Comparison of ENCODE assay signal across 8 cellular contexts in the genomic region with DNA sequence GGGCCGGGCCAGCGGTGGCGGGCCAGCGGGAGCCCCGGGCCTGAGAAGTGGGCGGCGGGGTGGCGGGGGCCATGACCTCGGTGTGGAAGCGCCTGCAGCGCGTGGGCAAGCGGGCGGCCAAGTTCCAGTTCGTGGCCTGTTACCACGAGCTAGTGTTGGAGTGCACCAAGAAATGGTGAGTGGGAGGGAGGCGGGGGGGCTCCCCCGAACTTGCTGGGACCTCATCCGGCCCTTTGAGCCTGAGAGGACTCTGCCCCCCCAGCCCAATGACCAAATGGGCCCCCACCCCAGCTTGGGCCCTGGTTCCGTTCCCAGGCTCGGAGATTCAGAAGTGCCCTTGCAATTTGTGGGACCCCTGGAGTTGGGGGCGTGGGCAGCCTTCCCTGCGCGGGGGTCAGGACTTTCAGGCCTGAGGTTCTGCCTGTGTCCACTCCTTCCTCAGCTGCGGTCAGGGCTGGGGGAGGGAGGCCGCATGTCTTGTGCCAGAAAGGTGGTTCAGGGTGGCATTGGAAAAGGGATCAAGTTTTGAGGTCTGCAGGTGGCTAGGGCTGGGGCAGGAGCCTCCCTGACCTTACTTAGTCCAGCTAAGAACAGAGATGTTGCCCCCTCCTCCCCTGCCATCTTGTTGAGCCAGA. TPM values are rescaled to one million over a fixed set of nuclear protein-coding genes. Genes with fewer than 3 reads are reported as not detected.
A peak's percentile ranks its signal among the peaks of the same experiment; 100 is the strongest.
DNase-seq lines count a peak whose midpoint lies in the region; ATAC-seq and TF ChIP-seq lines count a peak whose summit lies in the region.

No MANE protein-coding gene starts in this region.

- no peaks in the 10 kb centered on the region for H3K27me3 Mint-ChIP-seq in activated CD4-positive, alpha-beta T cell treated with anti-CD3 and anti-CD28 coated beads, Interleukin-2, amount 10 ng/mL, durations not matched to agents 24 days and 14 days

- no peak for TF ChIP-seq CTCF in right lobe of liver (IDR thresholded peaks at IDR 0.05)
- no peak for TF ChIP-seq CTCF in tibial nerve (IDR thresholded peaks at IDR 0.05)

- 10% methylated on average over 11 of the region's 26 CpGs for WGBS in right lobe of liver (ENCODE audit: insufficient coverage, low coverage, low lambda C conversion rate, missing lambda C conversion rate)
- 0 to 5% methylated on average over 13 to 17 of the region's 26 CpGs for WGBS in tibial nerve, 2 donors

- peak overlapping the region; percentile 55 for H3K27ac ChIP-seq in angular gyrus (ENCODE audit: low read depth, low read length)
- H3K27ac ChIP-seq in right lobe of liver, result peak overlapping the region; percentile 31 to 88 (median 68)
- H3K27ac ChIP-seq in tibial nerve, result peak overlapping the region; percentile 75 to 95 (median 94)

- H3K36me3 Mint-ChIP-seq in activated CD4-positive, alpha-beta T cell treated with anti-CD3 and anti-CD28 coated beads, Interleukin-2, amount 10 ng/mL, durations not matched to agents 24 days and 14 days (ENCODE audit: low read depth), result peaks cover 52% of the 10 kb centered on the region

- intact Hi-C loops in activated CD4-positive, alpha-beta T cell treated with anti-CD3 and anti-CD28 coated beads, Interleukin-2, amount 10 ng/mL, durations not matched to agents 24 days and 14 days (cut with micrococcal nuclease), result no loop called here
- intact Hi-C loops in right lobe of liver (cut with DNase I), result loop anchor here in 1 of 2 donors (5.0 kb wide), 1 partner anchor 34 kb away; no protein-coding TSS in a partner anchor

- H3K4me3 Mint-ChIP-seq in activated CD4-positive, alpha-beta T cell treated with anti-CD3 and anti-CD28 coated beads, Interleukin-2, amount 10 ng/mL, durations not matched to agents 24 days and 14 days, result peak overlapping the region; percentile 92

- peaks cover 0 to 42% (median 12%) of the 10 kb centered on the region in 4 donors for H3K4me1 ChIP-seq in right lobe of liver
- peaks cover 0 to 68% (median 57%) of the 10 kb centered on the region in 4 donors for H3K4me1 ChIP-seq in tibial nerve

- H3K27ac Mint-ChIP-seq in activated CD4-positive, alpha-beta T cell treated with anti-CD3 and anti-CD28 coated beads, Interleukin-2, amount 10 ng/mL, durations not matched to agents 24 days and 14 days, result peak overlapping the region; percentile 87

- TF ChIP-seq POLR2A in right lobe of liver (IDR thresholded peaks at IDR 0.05) (no peak), tibial nerve (IDR thresholded peaks at IDR 0.05) (no peak)

- ATAC-seq in right lobe of liver, result no peak
- ATAC-seq in HG03565 (IDR thresholded peaks at IDR 0.05; ENCODE audit: unreplicated experiment), result no peak

- peaks cover 48% of the 10 kb centered on the region for H3K4me1 Mint-ChIP-seq in activated CD4-positive, alpha-beta T cell treated with anti-CD3 and anti-CD28 coated beads, Interleukin-2, amount 10 ng/mL, durations not matched to agents 24 days and 14 days

- DNase-seq in activated CD4-positive, alpha-beta T cell treated with anti-CD3 and anti-CD28 coated beads, Interleukin-2, amount 10 ng/mL, durations not matched to agents 24 days and 14 days, result no peak
- DNase-seq in activated CD4-positive, alpha-beta T cell treated with anti-CD3 and anti-CD28 coated beads for 4 hours, result no peak
- DNase-seq in right lobe of liver, result no peak
- no peak for DNase-seq in tibial nerve (ENCODE audit: low spot score in 2 of 2)
- DNase-seq in A172 (ENCODE audit: low spot score), result no peak
- no peak for DNase-seq in dedifferentiated amniotic fluid mesenchymal stem cell (ENCODE audit: extremely low spot score)

- H3K9me3 ChIP-seq in right lobe of liver, result no peaks in the 10 kb centered on the region
- H3K9me3 ChIP-seq in tibial nerve, result no peaks in the 10 kb centered on the region

- peak overlapping the region; percentile 55 to 70 (median 70) for H3K4me3 ChIP-seq in right lobe of liver
- H3K4me3 ChIP-seq in tibial nerve, result peak overlapping the region; percentile 53 to 81 (median 59)

- H3K36me3 ChIP-seq in right lobe of liver, result no peaks in the 10 kb centered on the region
- peaks cover 2 to 26% (median 15%) of the 10 kb centered on the region in 3 donors for H3K36me3 ChIP-seq in tibial nerve

- no peaks in the 10 kb centered on the region for H3K9me3 Mint-ChIP-seq in activated CD4-positive, alpha-beta T cell treated with anti-CD3 and anti-CD28 coated beads, Interleukin-2, amount 10 ng/mL, durations not matched to agents 24 days and 14 days

- no peaks in the 10 kb centered on the region for H3K27me3 ChIP-seq in right lobe of liver
- H3K27me3 ChIP-seq in tibial nerve, result no peaks in the 10 kb centered on the region

- TF ChIP-seq EP300 in tibial nerve (IDR thresholded peaks at IDR 0.05), result no peak

RNA-seq across cellular contexts. Expression of gene EHBP1L1, which starts 0.5 kb away (rescaled TPM):
- 167 and 173 TPM in 2 replicates for total RNA-seq in activated CD4-positive, alpha-beta T cell treated with anti-CD3 and anti-CD28 coated beads, Interleukin-2, amount 10 ng/mL, durations not matched to agents 24 days and 14 days
- 10 to 100 TPM; 10.0 to 29.9 (median 13.7) TPM for total RNA-seq in right lobe of liver
- total RNA-seq in tibial nerve, result 100 to 1,000 TPM in 3 of 4 donors, 10 to 100 TPM in 1; 87.3 to 186 (median 110) TPM
- total RNA-seq in A172 (2014; rRNA removed; shearing (Covaris generic)), result 50.1 and 83.3 TPM in 2 replicates

RNA-seq across cellular contexts. Expression of gene FAM89B, which starts 4.0 kb away (rescaled TPM):
- 39.1 and 42.4 TPM in 2 replicates for total RNA-seq in activated CD4-positive, alpha-beta T cell treated with anti-CD3 and anti-CD28 coated beads, Interleukin-2, amount 10 ng/mL, durations not matched to agents 24 days and 14 days
- 10 to 100 TPM; 12.8 to 20.6 (median 14.6) TPM for total RNA-seq in right lobe of liver
- 10 to 100 TPM; 40.8 to 55.3 (median 44.6) TPM for total RNA-seq in tibial nerve
- total RNA-seq in A172 (2014; rRNA removed; shearing (Covaris generic)), result 39.2 and 62.8 TPM in 2 replicates

RNA-seq across cellular contexts. Expression of gene ZNRD2, which starts 6.1 kb away (rescaled TPM):
- 83.3 and 83.4 TPM in 2 replicates for total RNA-seq in activated CD4-positive, alpha-beta T cell treated with anti-CD3 and anti-CD28 coated beads, Interleukin-2, amount 10 ng/mL, durations not matched to agents 24 days and 14 days
- total RNA-seq in right lobe of liver, result 10 to 100 TPM; 11.6 to 43.2 (median 16.5) TPM
- 10 to 100 TPM; 49.6 to 70.8 (median 56.5) TPM for total RNA-seq in tibial nerve
- 46.9 and 57.0 TPM in 2 replicates for total RNA-seq in A172 (2014; rRNA removed; shearing (Covaris generic))

RNA-seq across cellular contexts. Expression of gene LTBP3, which starts 18.2 kb away (rescaled TPM):
- total RNA-seq in activated CD4-positive, alpha-beta T cell treated with anti-CD3 and anti-CD28 coated beads, Interleukin-2, amount 10 ng/mL, durations not matched to agents 24 days and 14 days, result 94.9 and 96.9 TPM in 2 replicates
- total RNA-seq in right lobe of liver (10 to 100 TPM; 26.6 to 94.1 (median 46.8) TPM), tibial nerve (100 to 1,000 TPM; 236 to 476 (median 386) TPM)
- 13.2 and 25.6 TPM in 2 replicates for total RNA-seq in A172 (2014; rRNA removed; shearing (Covaris generic))

RNA-seq across cellular contexts. Expression of gene KCNK7, which starts 19.3 kb away (rescaled TPM):
- 0.69 and 1.3 TPM in 2 replicates for total RNA-seq in activated CD4-positive, alpha-beta T cell treated with anti-CD3 and anti-CD28 coated beads, Interleukin-2, amount 10 ng/mL, durations not matched to agents 24 days and 14 days
- under 1 TPM in 1 of 6 experiments, not detected in 5; 0.31 TPM for total RNA-seq in right lobe of liver
- 1 to 10 TPM in 2 of 4 donors, under 1 TPM in 1, not detected in 1; 0.63 to 3.3 (median 1.2) TPM for total RNA-seq in tibial nerve
- total RNA-seq in A172 (2014; rRNA removed; shearing (Covaris generic)), result 0.86 TPM in 1 of 2 replicates, not detected in the other
